ENCODE assay signal across 8 cellular contexts in the genomic region with DNA sequence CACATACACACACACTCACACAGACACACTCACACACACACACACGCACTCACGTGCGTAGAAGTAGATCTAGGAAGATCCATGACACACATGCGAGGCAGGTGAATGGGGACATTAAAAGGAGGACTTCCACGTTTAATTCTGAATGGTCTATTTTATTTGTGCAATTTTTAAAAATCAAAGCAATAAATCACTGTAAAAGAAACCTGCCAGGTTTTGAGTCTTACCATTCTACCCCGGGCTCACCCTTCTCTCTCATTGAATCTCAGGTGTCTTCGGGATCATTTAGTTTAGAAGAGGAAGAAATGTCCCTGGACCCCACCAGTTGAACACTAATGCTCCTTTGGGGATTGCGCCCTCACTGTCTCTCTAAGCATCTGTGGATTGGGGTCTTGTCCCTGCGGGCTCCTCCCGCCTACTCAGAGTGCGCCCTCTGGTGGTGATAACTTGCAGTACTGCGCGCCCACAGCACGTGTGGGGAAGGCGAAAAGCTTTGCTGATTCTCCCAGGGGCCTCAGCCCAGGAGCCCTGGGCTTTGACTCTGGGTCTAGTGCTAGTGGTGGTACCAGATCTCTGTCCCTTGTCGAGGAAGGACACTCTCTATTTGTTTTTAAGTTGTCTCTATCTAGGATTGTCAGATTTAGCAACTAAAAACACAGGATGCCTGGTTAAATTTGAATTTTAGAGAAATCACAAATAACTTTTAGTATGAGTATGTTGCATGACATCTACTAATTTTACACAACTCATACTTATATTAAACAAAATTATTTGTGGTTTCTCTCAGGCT. TPM values are rescaled to one million over a fixed set of nuclear protein-coding genes. Genes with fewer than 3 reads are reported as not detected.
DNase-seq lines count a peak whose midpoint lies in the region; ATAC-seq, FAIRE-seq and TF ChIP-seq lines count a peak whose summit lies in the region.

No MANE protein-coding gene starts in this region.

- H3K4me3 ChIP-seq in epithelial cell of proximal tubule (ENCODE audit: low read depth, low read length) = no peak overlapping the region

- peak; percentile 67 for TF ChIP-seq CTCF in epithelial cell of proximal tubule (conservative IDR thresholded peaks at IDR 0.05; ENCODE audit: low read depth, low read length)
- peak; percentile 95 for TF ChIP-seq CTCF in progenitor cell of endocrine pancreas (IDR thresholded peaks at IDR 0.05; ENCODE audit: unreplicated experiment)

- H3K36me3 Mint-ChIP-seq in progenitor cell of endocrine pancreas (ENCODE audit: insufficient read depth) = peaks cover 4% of the 10 kb centered on the region

- no peak overlapping the region for H3K4me3 Mint-ChIP-seq in progenitor cell of endocrine pancreas (ENCODE audit: low read depth)

- DNase-seq in EH (ENCODE audit: low read depth) (peak; percentile 35), HTR-8/SVneo (ENCODE audit: insufficient read length, low spot score) (peak; percentile 49), epithelial cell of proximal tubule (ENCODE audit: low read depth) (no peak), progenitor cell of endocrine pancreas (ENCODE audit: low spot score, unreplicated experiment) (peak; percentile 62), SKM-1 (lab: John Stamatoyannopoulos, UW; ENCODE audit: unreplicated experiment) (no peak), NCI-H510A treated with DMSO at 0.1 percent for 48 hours (lab: John Stamatoyannopoulos, UW) (no peak)
- DNase-seq in activated CD4-positive, alpha-beta T cell treated with anti-CD3 and anti-CD28 coated beads, Interleukin-2, amount 50 U/mL, for 24 hours (ENCODE audit: low read depth in 1 of 2, low spot score in 1 of 2) = peak; percentile 4 to 12

- H3K27me3 Mint-ChIP-seq in progenitor cell of endocrine pancreas = peaks cover 6% of the 10 kb centered on the region

- peak; percentile 33 for FAIRE-seq in HTR-8/SVneo (lab: Jason Lieb, UNC)

- H3K9me3 Mint-ChIP-seq in progenitor cell of endocrine pancreas (ENCODE audit: low read depth) = peaks cover 16% of the 10 kb centered on the region

- ATAC-seq in GM19023 (IDR thresholded peaks at IDR 0.05; ENCODE audit: unreplicated experiment) = no peak

- H3K4me1 Mint-ChIP-seq in progenitor cell of endocrine pancreas (ENCODE audit: low read depth) = no peaks in the 10 kb centered on the region

- H3K27ac Mint-ChIP-seq in progenitor cell of endocrine pancreas = peak overlapping the region; percentile 27

RNA-seq across cellular contexts. Expression of a gene that starts 34.8 kb away (rescaled TPM):
- 29.8 and 45.9 TPM in 2 replicates for total RNA-seq in epithelial cell of proximal tubule
- total RNA-seq in progenitor cell of endocrine pancreas = 100.0 and 101 TPM in 2 replicates

Comparison
In these comparisons a context has a peak if more than half of its experiments do, and no peak if none do; other contexts are left out.
1. DNase-seq: peak in EH (single experiment), HTR-8/SVneo (single experiment), activated CD4-positive, alpha-beta T cell treated with anti-CD3 and anti-CD28 coated beads, Interleukin-2, amount 50 U/mL, for 24 hours (2 of 2) and progenitor cell of endocrine pancreas (single experiment); none in epithelial cell of proximal tubule (single experiment), SKM-1 (single experiment) and NCI-H510A treated with DMSO at 0.1 percent for 48 hours (single experiment).